1 cellular context compared by ENCODE assay signal in the genomic region with DNA sequence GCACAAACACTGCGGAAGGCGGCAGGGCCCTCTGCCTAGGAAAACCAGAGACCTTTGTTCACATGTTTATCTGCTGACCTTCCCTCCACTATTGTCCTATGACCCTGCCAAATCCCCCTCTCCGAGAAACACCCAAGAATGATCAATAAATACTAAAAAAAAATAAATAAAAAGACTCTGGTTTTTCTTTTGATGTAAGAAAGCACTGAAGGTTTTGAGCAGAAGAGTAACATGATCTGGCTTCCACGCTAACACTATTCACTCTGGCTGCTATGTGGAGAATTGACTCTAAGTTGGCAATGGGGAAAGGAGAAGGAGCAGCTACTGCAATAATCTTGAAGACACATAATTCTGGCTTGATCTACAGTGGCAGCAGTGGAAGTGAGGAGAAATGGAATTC.
A peak's percentile ranks its signal among the peaks of the same experiment; 100 is the strongest.
TF ChIP-seq lines count a peak whose summit lies in the region.
"Not testable (repeated sequence)": the region's sequence is repeated elsewhere in the genome, so short reads cannot be mapped to it uniquely, and the experiment has no call there.

No MANE protein-coding gene starts in this region.

TF ChIP-seq in HepG2, 621 proteins besides CTCF, POLR2A, EP300 and RAD21:
- TF ChIP-seq SOX13, SOX6 (IDR thresholded peaks at IDR 0.05): not testable (repeated sequence)
- TF ChIP-seq SOX13 (CRISPR knock-in tag; conservative IDR thresholded peaks at IDR 0.05 in 1 of 2, IDR thresholded peaks at IDR 0.05 in 1 of 2): 0 out of 4 replicates have a peak, but pooled peaks of 1 of the 2 experiments have one; percentile 21
- TF ChIP-seq SIX1 (CRISPR knock-in tag; IDR thresholded peaks at IDR 0.05; ENCODE audit: borderline replicate concordance): peak; percentile 90
- TF ChIP-seq BCL6 (CRISPR knock-in tag; IDR thresholded peaks at IDR 0.05): peak; percentile 85
- peak; percentile 53 for TF ChIP-seq SOX6 (CRISPR knock-in tag; IDR thresholded peaks at IDR 0.05)
- 0 out of 4 replicates have a peak, but pooled peaks of 1 of the 2 experiments have one; percentile 31 for TF ChIP-seq NR2F1 (CRISPR knock-in tag; IDR thresholded peaks at IDR 0.05)
- TF ChIP-seq, protein P1, sequence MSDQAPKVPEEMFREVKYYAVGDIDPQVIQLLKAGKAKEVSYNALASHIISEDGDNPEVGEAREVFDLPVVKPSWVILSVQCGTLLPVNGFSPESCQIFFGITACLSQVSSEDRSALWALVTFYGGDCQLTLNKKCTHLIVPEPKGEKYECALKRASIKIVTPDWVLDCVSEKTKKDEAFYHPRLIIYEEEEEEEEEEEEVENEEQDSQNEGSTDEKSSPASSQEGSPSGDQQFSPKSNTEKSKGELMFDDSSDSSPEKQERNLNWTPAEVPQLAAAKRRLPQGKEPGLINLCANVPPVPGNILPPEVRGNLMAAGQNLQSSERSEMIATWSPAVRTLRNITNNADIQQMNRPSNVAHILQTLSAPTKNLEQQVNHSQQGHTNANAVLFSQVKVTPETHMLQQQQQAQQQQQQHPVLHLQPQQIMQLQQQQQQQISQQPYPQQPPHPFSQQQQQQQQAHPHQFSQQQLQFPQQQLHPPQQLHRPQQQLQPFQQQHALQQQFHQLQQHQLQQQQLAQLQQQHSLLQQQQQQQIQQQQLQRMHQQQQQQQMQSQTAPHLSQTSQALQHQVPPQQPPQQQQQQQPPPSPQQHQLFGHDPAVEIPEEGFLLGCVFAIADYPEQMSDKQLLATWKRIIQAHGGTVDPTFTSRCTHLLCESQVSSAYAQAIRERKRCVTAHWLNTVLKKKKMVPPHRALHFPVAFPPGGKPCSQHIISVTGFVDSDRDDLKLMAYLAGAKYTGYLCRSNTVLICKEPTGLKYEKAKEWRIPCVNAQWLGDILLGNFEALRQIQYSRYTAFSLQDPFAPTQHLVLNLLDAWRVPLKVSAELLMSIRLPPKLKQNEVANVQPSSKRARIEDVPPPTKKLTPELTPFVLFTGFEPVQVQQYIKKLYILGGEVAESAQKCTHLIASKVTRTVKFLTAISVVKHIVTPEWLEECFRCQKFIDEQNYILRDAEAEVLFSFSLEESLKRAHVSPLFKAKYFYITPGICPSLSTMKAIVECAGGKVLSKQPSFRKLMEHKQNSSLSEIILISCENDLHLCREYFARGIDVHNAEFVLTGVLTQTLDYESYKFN (CRISPR knock-in tag; conservative IDR thresholded peaks at IDR 0.05): peak; percentile 40
- peak; percentile 40; the same call in 1 of the 2 replicates for TF ChIP-seq RARA (CRISPR knock-in tag; IDR thresholded peaks at IDR 0.05)
TF ChIP-seq in HepG2: peak in this region for 7; not testable (repeated sequence) for 614.
